In genomic region chr17:44549736-44550135, GRCh38 we compare ENCODE assay signal across 15 cellular contexts.
"Had no signal": no experiment of that assay in that cellular context is flagged by ENCODE, and none has a peak within 500 bp of the region (broad histone marks: within the 10 kb centered on the region; RNA-seq: fewer than 3 reads in every experiment).

No MANE protein-coding gene starts in this region.

- H3K4me3 ChIP-seq: esophagus muscularis mucosa, left lung, thyroid gland had no signal

- H3K27ac Mint-ChIP-seq: activated naive CD4-positive, alpha-beta T cell treated with anti-CD3 and anti-CD28 coated beads, Interleukin-2, amount 50 U/mL, for 72 hours; activated T-cell treated with anti-CD3 and anti-CD28 coated beads, Interleukin-2, amount 50 U/mL, for 24 hours; natural killer cell; stimulated activated memory B cell treated with anti-CD40 and anti-IgM and Interleukin-4, amounts not matched to agents 10 μg/mL and 1 μg/mL and 100 μg/mL, for 72 hours had no signal

- H3K36me3 ChIP-seq: esophagus muscularis mucosa, left lung, thyroid gland had no signal

- H3K4me3 Mint-ChIP-seq: activated T-cell treated with anti-CD3 and anti-CD28 coated beads, Interleukin-2, amount 50 U/mL, for 24 hours; natural killer cell; stimulated activated memory B cell treated with anti-CD40 and anti-IgM and Interleukin-4, amounts not matched to agents 10 μg/mL and 1 μg/mL and 100 μg/mL, for 72 hours had no signal

- H3K9me3 ChIP-seq: esophagus muscularis mucosa, left lung, thyroid gland had no signal

- H3K27ac ChIP-seq: esophagus muscularis mucosa, left lung, thyroid gland had no signal

- DNase-seq: activated CD4-positive, alpha-beta T cell treated with anti-CD3 and anti-CD28 coated beads for 1 hour; activated CD4-positive, alpha-beta T cell treated with anti-CD3 and anti-CD28 coated beads, Interleukin-2, amount 50 U/mL, for 48 hours; activated effector memory CD4-positive, alpha-beta T cell treated with anti-CD3 and anti-CD28 coated beads, Interleukin-2, amount 50 U/mL, for 16 hours; activated T-cell treated with anti-CD3 and anti-CD28 coated beads, Interleukin-2, amount 50 U/mL, for 24 hours; caudate nucleus; hippocampal formation; kidney; left lung; natural killer cell; stimulated activated CD4-positive, alpha-beta T cell treated with anti-CD3 and anti-CD28 coated beads, Interleukin-12 subunit alpha, Interleukin-12 subunit beta, amount 100 ng/mL, for 4 hours; stimulated activated CD4-positive, alpha-beta T cell treated with anti-CD3 and anti-CD28 coated beads, Interleukin-2, amount 100 ng/mL, for 24 hours; thyroid gland had no signal

- H3K9me3 Mint-ChIP-seq: activated naive CD4-positive, alpha-beta T cell treated with anti-CD3 and anti-CD28 coated beads, Interleukin-2, amount 50 U/mL, for 72 hours; activated T-cell treated with anti-CD3 and anti-CD28 coated beads, Interleukin-2, amount 50 U/mL, for 24 hours; natural killer cell; stimulated activated memory B cell treated with anti-CD40 and anti-IgM and Interleukin-4, amounts not matched to agents 10 μg/mL and 1 μg/mL and 100 μg/mL, for 72 hours had no signal

- H3K4me1 Mint-ChIP-seq: natural killer cell; stimulated activated memory B cell treated with anti-CD40 and anti-IgM and Interleukin-4, amounts not matched to agents 10 μg/mL and 1 μg/mL and 100 μg/mL, for 72 hours had no signal

- ATAC-seq: activated naive CD4-positive, alpha-beta T cell treated with anti-CD3 and anti-CD28 coated beads, Interleukin-2, amount 50 U/mL, for 72 hours; left lung; natural killer cell; stimulated activated memory B cell treated with anti-CD40 and anti-IgM and Interleukin-4, amounts not matched to agents 10 μg/mL and 1 μg/mL and 100 μg/mL, for 72 hours had no signal

- H3K4me1 ChIP-seq: esophagus muscularis mucosa, thyroid gland had no signal

- H3K27me3 ChIP-seq: thyroid gland had no signal

- H3K36me3 Mint-ChIP-seq: activated naive CD4-positive, alpha-beta T cell treated with anti-CD3 and anti-CD28 coated beads, Interleukin-2, amount 50 U/mL, for 72 hours; natural killer cell; stimulated activated memory B cell treated with anti-CD40 and anti-IgM and Interleukin-4, amounts not matched to agents 10 μg/mL and 1 μg/mL and 100 μg/mL, for 72 hours had no signal
